1 cellular context compared by ENCODE assay signal in genomic region chr16:28208824-28209223, GRCh38.
A peak's percentile ranks its signal among the peaks of the same experiment; 100 is the strongest.
TF ChIP-seq lines count a peak whose summit lies in the region.

No MANE protein-coding gene starts in this region.

TF ChIP-seq in HepG2, 621 proteins besides CTCF, POLR2A, EP300 and RAD21:
- no peak for TF ChIP-seq ZNF598 (CRISPR knock-in tag; IDR thresholded peaks at IDR 0.05; ENCODE audit: borderline replicate concordance)
- no peak for TF ChIP-seq TAF15 (IDR thresholded peaks at IDR 0.05; ENCODE audit: low read depth, low read length, poor library complexity, severe bottlenecking)
- no peak for TF ChIP-seq ZNF496 (CRISPR knock-in tag; IDR thresholded peaks at IDR 0.05; ENCODE audit: insufficient replicate concordance)
- no peak for TF ChIP-seq EEA1 (CRISPR knock-in tag; IDR thresholded peaks at IDR 0.05; ENCODE audit: borderline replicate concordance)
- 0 out of 2 replicates have a peak, but pooled peaks have one; percentile 22 for TF ChIP-seq NFATC3 (CRISPR knock-in tag; IDR thresholded peaks at IDR 0.05)
